Comparison of ENCODE assay signal across 14 cellular contexts in genomic region chr12:49332891-49333371, GRCh38. TPM values are rescaled to one million over a fixed set of nuclear protein-coding genes. Genes with fewer than 3 reads are reported as not detected.
DNase-seq lines count a peak whose midpoint lies in the region; ATAC-seq and TF ChIP-seq lines count a peak whose summit lies in the region.
"Had no signal": no experiment of that assay in that cellular context is flagged by ENCODE, and none has a peak within 500 bp of the region (broad histone marks: within the 10 kb centered on the region; RNA-seq: fewer than 3 reads in every experiment).

No MANE protein-coding gene starts in this region.

- DNase-seq in DMS53 (lab: John Stamatoyannopoulos, UW) (peak; percentile 60), DMS53 treated with DMSO at 0.1 percent for 48 hours (lab: John Stamatoyannopoulos, UW; ENCODE audit: unreplicated experiment) (no peak), HEK293T (ENCODE audit: extremely low spot score) (no peak)
- no peak for DNase-seq in activated T-helper 1 cell treated with anti-CD3 and anti-CD28 coated beads, Interleukin-12 subunit alpha, Interleukin-12 subunit beta, Interleukin-2, Interleukin-4 antibody, amounts not matched to agents 30 ng/mL and 10 ng/mL and 1 ng/mL, durations not matched to agents 14 hours and 24 hours and 36 hours (ENCODE audit: low spot score)
- no peak for DNase-seq in stimulated activated effector memory CD8-positive, alpha-beta T cell treated with anti-CD3 and anti-CD28 coated beads, Interleukin-12 subunit alpha, Interleukin-12 subunit beta, amount 100 ng/mL, for 72 hours (ENCODE audit: low spot score in 2 of 2)
- DNase-seq: activated CD8-positive, alpha-beta memory T cell treated with anti-CD3 and anti-CD28 coated beads, Interleukin-2, amount 10 ng/mL, durations not matched to agents 7 days and 5 days; MG63; NCI-H524 treated with DMSO at 0.1 percent for 48 hours; spleen had no signal

- intact Hi-C loops in activated T-helper 1 cell treated with anti-CD3 and anti-CD28 coated beads, Interleukin-12 subunit alpha, Interleukin-12 subunit beta, Interleukin-2, Interleukin-4 antibody, amounts not matched to agents 30 ng/mL and 10 ng/mL and 1 ng/mL, durations not matched to agents 14 hours and 24 hours and 36 hours (cut with micrococcal nuclease): loop anchor here (2.0 kb wide), 1 partner anchor 14 kb away; the partner anchor contains the start of gene DNAJC22

- peaks cover 28% of the 10 kb centered on the region for H3K36me3 ChIP-seq in iPS-20b (ENCODE audit: insufficient read depth, low read depth, low read length)
- H3K36me3 ChIP-seq: cardiac muscle cell had no signal

- peaks cover 25% of the 10 kb centered on the region for H3K36me3 Mint-ChIP-seq in activated T-helper 1 cell treated with anti-CD3 and anti-CD28 coated beads, Interleukin-12 subunit alpha, Interleukin-12 subunit beta, Interleukin-2, Interleukin-4 antibody, amounts not matched to agents 30 ng/mL and 10 ng/mL and 1 ng/mL, durations not matched to agents 14 hours and 24 hours and 36 hours (ENCODE audit: low read depth)
- H3K36me3 Mint-ChIP-seq in stimulated activated effector memory CD8-positive, alpha-beta T cell treated with anti-CD3 and anti-CD28 coated beads, Interleukin-12 subunit alpha, Interleukin-12 subunit beta, amount 100 ng/mL, for 72 hours: peaks cover 16% of the 10 kb centered on the region

- H3K4me1 ChIP-seq in iPS-20b (ENCODE audit: insufficient read depth, low read length): peaks cover 5% of the 10 kb centered on the region; the same call in 1 of the 2 replicates

- H3K27ac ChIP-seq in iPS-20b (ENCODE audit: low read length): no peak overlapping the region
- H3K27ac ChIP-seq: cardiac muscle cell, spleen had no signal

- H3K9me3 ChIP-seq in iPS-20b (ENCODE audit: insufficient read depth, low read depth, low read length): peaks cover 8% of the 10 kb centered on the region; the same call in 1 of the 2 replicates
- H3K9me3 ChIP-seq: HAP-1, MG63, spleen had no signal

- peak overlapping the region; percentile 58 for H3K4me3 ChIP-seq in iPS-20b (ENCODE audit: low read length)
- H3K4me3 ChIP-seq: cardiac muscle cell, HAP-1, MG63 had no signal

- no peak for ATAC-seq in stimulated activated effector memory CD8-positive, alpha-beta T cell treated with anti-CD3 and anti-CD28 coated beads, Interleukin-12 subunit alpha, Interleukin-12 subunit beta, amount 100 ng/mL, for 72 hours
- ATAC-seq in GM18502 (IDR thresholded peaks at IDR 0.05; ENCODE audit: poor library complexity, unreplicated experiment) (no peak), HG03432 (IDR thresholded peaks at IDR 0.05; ENCODE audit: unreplicated experiment) (no peak)
- ATAC-seq: activated CD8-positive, alpha-beta memory T cell treated with anti-CD3 and anti-CD28 coated beads, Interleukin-2, amount 10 ng/mL, durations not matched to agents 7 days and 5 days had no signal

- no peak overlapping the region for H3K9ac ChIP-seq in iPS-20b (ENCODE audit: low read depth, low read length)

- CTCF ChIA-PET in HEK293T (lab: Yijun Ruan, JAX): interaction anchor here (0.6 to 3.5 kb wide), 4 partner anchors 9 to 178 kb away, joined by 6 to 55 read pairs (median 14); partner anchors contain the start of gene DNAJC22

- no peaks in the 10 kb centered on the region for H3K9me3 Mint-ChIP-seq in activated T-helper 1 cell treated with anti-CD3 and anti-CD28 coated beads, Interleukin-12 subunit alpha, Interleukin-12 subunit beta, Interleukin-2, Interleukin-4 antibody, amounts not matched to agents 30 ng/mL and 10 ng/mL and 1 ng/mL, durations not matched to agents 14 hours and 24 hours and 36 hours
- no peaks in the 10 kb centered on the region for H3K9me3 Mint-ChIP-seq in stimulated activated effector memory CD8-positive, alpha-beta T cell treated with anti-CD3 and anti-CD28 coated beads, Interleukin-12 subunit alpha, Interleukin-12 subunit beta, amount 100 ng/mL, for 72 hours

- peak overlapping the region; percentile 29 for H3K4me3 Mint-ChIP-seq in activated T-helper 1 cell treated with anti-CD3 and anti-CD28 coated beads, Interleukin-12 subunit alpha, Interleukin-12 subunit beta, Interleukin-2, Interleukin-4 antibody, amounts not matched to agents 30 ng/mL and 10 ng/mL and 1 ng/mL, durations not matched to agents 14 hours and 24 hours and 36 hours
- peak overlapping the region; percentile 22 for H3K4me3 Mint-ChIP-seq in stimulated activated effector memory CD8-positive, alpha-beta T cell treated with anti-CD3 and anti-CD28 coated beads, Interleukin-12 subunit alpha, Interleukin-12 subunit beta, amount 100 ng/mL, for 72 hours
- H3K4me3 Mint-ChIP-seq: activated CD8-positive, alpha-beta memory T cell treated with anti-CD3 and anti-CD28 coated beads, Interleukin-2, amount 10 ng/mL, durations not matched to agents 7 days and 5 days had no signal

- H3K27ac Mint-ChIP-seq in activated T-helper 1 cell treated with anti-CD3 and anti-CD28 coated beads, Interleukin-12 subunit alpha, Interleukin-12 subunit beta, Interleukin-2, Interleukin-4 antibody, amounts not matched to agents 30 ng/mL and 10 ng/mL and 1 ng/mL, durations not matched to agents 14 hours and 24 hours and 36 hours: no peak overlapping the region
- H3K27ac Mint-ChIP-seq in stimulated activated effector memory CD8-positive, alpha-beta T cell treated with anti-CD3 and anti-CD28 coated beads, Interleukin-12 subunit alpha, Interleukin-12 subunit beta, amount 100 ng/mL, for 72 hours: no peak overlapping the region
- H3K27ac Mint-ChIP-seq: activated CD8-positive, alpha-beta memory T cell treated with anti-CD3 and anti-CD28 coated beads, Interleukin-2, amount 10 ng/mL, durations not matched to agents 7 days and 5 days had no signal

- peaks cover 16% of the 10 kb centered on the region for H3K4me1 Mint-ChIP-seq in activated T-helper 1 cell treated with anti-CD3 and anti-CD28 coated beads, Interleukin-12 subunit alpha, Interleukin-12 subunit beta, Interleukin-2, Interleukin-4 antibody, amounts not matched to agents 30 ng/mL and 10 ng/mL and 1 ng/mL, durations not matched to agents 14 hours and 24 hours and 36 hours (ENCODE audit: low read depth)
- H3K4me1 Mint-ChIP-seq in stimulated activated effector memory CD8-positive, alpha-beta T cell treated with anti-CD3 and anti-CD28 coated beads, Interleukin-12 subunit alpha, Interleukin-12 subunit beta, amount 100 ng/mL, for 72 hours: peaks cover 15% of the 10 kb centered on the region

- POLR2A ChIA-PET in HEK293T (lab: Yijun Ruan, JAX): interaction anchor here (0.7 to 5.4 kb wide), 3 partner anchors 9 to 10 kb away, joined by 3 to 37 read pairs (median 24); partner anchors contain the start of gene TROAP

- H3K27me3 ChIP-seq in iPS-20b (ENCODE audit: insufficient read depth, low read length): peaks cover 71% of the 10 kb centered on the region
- H3K27me3 ChIP-seq: MG63 had no signal

- peaks cover 42% of the 10 kb centered on the region for H3K27me3 Mint-ChIP-seq in activated T-helper 1 cell treated with anti-CD3 and anti-CD28 coated beads, Interleukin-12 subunit alpha, Interleukin-12 subunit beta, Interleukin-2, Interleukin-4 antibody, amounts not matched to agents 30 ng/mL and 10 ng/mL and 1 ng/mL, durations not matched to agents 14 hours and 24 hours and 36 hours (ENCODE audit: insufficient read depth)

TF ChIP-seq in HEK293T, 16 proteins besides CTCF, POLR2A, EP300 and RAD21:
- no peak for TF ChIP-seq HDGF (IDR thresholded peaks at IDR 0.05; ENCODE audit: borderline replicate concordance)
- TF ChIP-seq BHLHE40 (IDR thresholded peaks at IDR 0.05; ENCODE audit: borderline replicate concordance): no peak
- TF ChIP-seq LEF1 (IDR thresholded peaks at IDR 0.05; ENCODE audit: borderline replicate concordance): no peak
- TF ChIP-seq ELF4 (IDR thresholded peaks at IDR 0.05): no peak
- TF ChIP-seq L3MBTL2 (conservative IDR thresholded peaks at IDR 0.05): no peak
- no peak for TF ChIP-seq NFRKB (IDR thresholded peaks at IDR 0.05)
- no peak for TF ChIP-seq FOXA1 (IDR thresholded peaks at IDR 0.05)
- TF ChIP-seq, protein P1, sequence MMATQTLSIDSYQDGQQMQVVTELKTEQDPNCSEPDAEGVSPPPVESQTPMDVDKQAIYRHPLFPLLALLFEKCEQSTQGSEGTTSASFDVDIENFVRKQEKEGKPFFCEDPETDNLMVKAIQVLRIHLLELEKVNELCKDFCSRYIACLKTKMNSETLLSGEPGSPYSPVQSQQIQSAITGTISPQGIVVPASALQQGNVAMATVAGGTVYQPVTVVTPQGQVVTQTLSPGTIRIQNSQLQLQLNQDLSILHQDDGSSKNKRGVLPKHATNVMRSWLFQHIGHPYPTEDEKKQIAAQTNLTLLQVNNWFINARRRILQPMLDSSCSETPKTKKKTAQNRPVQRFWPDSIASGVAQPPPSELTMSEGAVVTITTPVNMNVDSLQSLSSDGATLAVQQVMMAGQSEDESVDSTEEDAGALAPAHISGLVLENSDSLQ (IDR thresholded peaks at IDR 0.05): no peak
- TF ChIP-seq FOXK2 (IDR thresholded peaks at IDR 0.05): no peak

RNA-seq across cellular contexts. Expression of gene C1QL4, which starts 4.1 kb away (rescaled TPM):
- total RNA-seq in activated T-helper 1 cell treated with anti-CD3 and anti-CD28 coated beads, Interleukin-12 subunit alpha, Interleukin-12 subunit beta, Interleukin-2, Interleukin-4 antibody, amounts not matched to agents 30 ng/mL and 10 ng/mL and 1 ng/mL, durations not matched to agents 14 hours and 24 hours and 36 hours: not detected in 2 replicates
- total RNA-seq: activated CD8-positive, alpha-beta memory T cell treated with anti-CD3 and anti-CD28 coated beads, Interleukin-2, amount 10 ng/mL, durations not matched to agents 7 days and 5 days; cardiac muscle cell; spleen had no signal

RNA-seq across cellular contexts. Expression of gene TROAP, which starts 9.9 kb away (rescaled TPM):
- 46.0 TPM in 2 replicates for total RNA-seq in activated T-helper 1 cell treated with anti-CD3 and anti-CD28 coated beads, Interleukin-12 subunit alpha, Interleukin-12 subunit beta, Interleukin-2, Interleukin-4 antibody, amounts not matched to agents 30 ng/mL and 10 ng/mL and 1 ng/mL, durations not matched to agents 14 hours and 24 hours and 36 hours

RNA-seq across cellular contexts. Expression of gene DNAJC22, which starts 13.8 kb away (rescaled TPM):
- total RNA-seq in activated T-helper 1 cell treated with anti-CD3 and anti-CD28 coated beads, Interleukin-12 subunit alpha, Interleukin-12 subunit beta, Interleukin-2, Interleukin-4 antibody, amounts not matched to agents 30 ng/mL and 10 ng/mL and 1 ng/mL, durations not matched to agents 14 hours and 24 hours and 36 hours: 0.16 TPM in 1 of 2 replicates, not detected in the other

RNA-seq across cellular contexts. Expression of gene SPATS2, which starts 34.3 kb away (rescaled TPM):
- total RNA-seq in activated T-helper 1 cell treated with anti-CD3 and anti-CD28 coated beads, Interleukin-12 subunit alpha, Interleukin-12 subunit beta, Interleukin-2, Interleukin-4 antibody, amounts not matched to agents 30 ng/mL and 10 ng/mL and 1 ng/mL, durations not matched to agents 14 hours and 24 hours and 36 hours: 11.6 and 12.0 TPM in 2 replicates

RNA-seq across cellular contexts. Expression of gene PRPH, which starts 38.0 kb away (rescaled TPM):
- total RNA-seq in activated T-helper 1 cell treated with anti-CD3 and anti-CD28 coated beads, Interleukin-12 subunit alpha, Interleukin-12 subunit beta, Interleukin-2, Interleukin-4 antibody, amounts not matched to agents 30 ng/mL and 10 ng/mL and 1 ng/mL, durations not matched to agents 14 hours and 24 hours and 36 hours: 0.20 TPM in 1 of 2 replicates, not detected in the other
